In the genomic region with DNA sequence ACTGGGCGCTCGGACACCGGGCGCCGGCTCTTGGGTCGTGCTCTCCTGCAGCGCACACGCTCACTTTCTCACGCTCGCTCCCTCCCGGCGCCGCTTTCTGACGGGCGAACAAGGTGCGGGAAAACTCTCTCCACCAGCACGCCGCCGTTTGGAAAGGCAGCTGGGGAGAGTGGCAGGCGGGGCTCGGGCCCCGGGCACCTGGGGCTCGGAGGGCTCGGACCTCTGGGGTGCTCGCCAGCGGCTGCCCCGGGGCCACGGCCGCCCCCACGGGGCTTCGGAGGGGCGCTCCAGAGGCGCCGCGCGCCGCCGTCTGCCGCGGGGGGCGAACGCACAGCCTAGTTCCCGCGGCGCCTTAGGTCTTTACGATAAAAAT, we compare ENCODE assay signal across 1 cellular context.
TF ChIP-seq lines count a peak whose summit lies in the region.

No MANE protein-coding gene starts in this region.

TF ChIP-seq in HepG2, 621 proteins besides CTCF, POLR2A, EP300 and RAD21 (continued from another document and continues in another):
- TF ChIP-seq, protein P1, sequence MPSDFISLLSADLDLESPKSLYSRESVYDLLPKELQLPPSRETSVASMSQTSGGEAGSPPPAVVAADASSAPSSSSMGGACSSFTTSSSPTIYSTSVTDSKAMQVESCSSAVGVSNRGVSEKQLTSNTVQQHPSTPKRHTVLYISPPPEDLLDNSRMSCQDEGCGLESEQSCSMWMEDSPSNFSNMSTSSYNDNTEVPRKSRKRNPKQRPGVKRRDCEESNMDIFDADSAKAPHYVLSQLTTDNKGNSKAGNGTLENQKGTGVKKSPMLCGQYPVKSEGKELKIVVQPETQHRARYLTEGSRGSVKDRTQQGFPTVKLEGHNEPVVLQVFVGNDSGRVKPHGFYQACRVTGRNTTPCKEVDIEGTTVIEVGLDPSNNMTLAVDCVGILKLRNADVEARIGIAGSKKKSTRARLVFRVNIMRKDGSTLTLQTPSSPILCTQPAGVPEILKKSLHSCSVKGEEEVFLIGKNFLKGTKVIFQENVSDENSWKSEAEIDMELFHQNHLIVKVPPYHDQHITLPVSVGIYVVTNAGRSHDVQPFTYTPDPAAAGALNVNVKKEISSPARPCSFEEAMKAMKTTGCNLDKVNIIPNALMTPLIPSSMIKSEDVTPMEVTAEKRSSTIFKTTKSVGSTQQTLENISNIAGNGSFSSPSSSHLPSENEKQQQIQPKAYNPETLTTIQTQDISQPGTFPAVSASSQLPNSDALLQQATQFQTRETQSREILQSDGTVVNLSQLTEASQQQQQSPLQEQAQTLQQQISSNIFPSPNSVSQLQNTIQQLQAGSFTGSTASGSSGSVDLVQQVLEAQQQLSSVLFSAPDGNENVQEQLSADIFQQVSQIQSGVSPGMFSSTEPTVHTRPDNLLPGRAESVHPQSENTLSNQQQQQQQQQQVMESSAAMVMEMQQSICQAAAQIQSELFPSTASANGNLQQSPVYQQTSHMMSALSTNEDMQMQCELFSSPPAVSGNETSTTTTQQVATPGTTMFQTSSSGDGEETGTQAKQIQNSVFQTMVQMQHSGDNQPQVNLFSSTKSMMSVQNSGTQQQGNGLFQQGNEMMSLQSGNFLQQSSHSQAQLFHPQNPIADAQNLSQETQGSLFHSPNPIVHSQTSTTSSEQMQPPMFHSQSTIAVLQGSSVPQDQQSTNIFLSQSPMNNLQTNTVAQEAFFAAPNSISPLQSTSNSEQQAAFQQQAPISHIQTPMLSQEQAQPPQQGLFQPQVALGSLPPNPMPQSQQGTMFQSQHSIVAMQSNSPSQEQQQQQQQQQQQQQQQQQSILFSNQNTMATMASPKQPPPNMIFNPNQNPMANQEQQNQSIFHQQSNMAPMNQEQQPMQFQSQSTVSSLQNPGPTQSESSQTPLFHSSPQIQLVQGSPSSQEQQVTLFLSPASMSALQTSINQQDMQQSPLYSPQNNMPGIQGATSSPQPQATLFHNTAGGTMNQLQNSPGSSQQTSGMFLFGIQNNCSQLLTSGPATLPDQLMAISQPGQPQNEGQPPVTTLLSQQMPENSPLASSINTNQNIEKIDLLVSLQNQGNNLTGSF (CRISPR knock-in tag; IDR thresholded peaks at IDR 0.05), result no peak
- TF ChIP-seq MLLT10 (CRISPR knock-in tag; IDR thresholded peaks at IDR 0.05) (no peak), ZNF10 (CRISPR knock-in tag; IDR thresholded peaks at IDR 0.05; ENCODE audit: borderline replicate concordance, low read depth) (no peak), ZC3H13 (CRISPR knock-in tag; IDR thresholded peaks at IDR 0.05) (peak; percentile 37; the same call in 1 of the 2 replicates), NR2F1 (CRISPR knock-in tag; IDR thresholded peaks at IDR 0.05) (no peak), GPN1 (CRISPR knock-in tag; IDR thresholded peaks at IDR 0.05; ENCODE audit: borderline replicate concordance) (no peak), MEF2D (CRISPR knock-in tag; IDR thresholded peaks at IDR 0.05) (no peak), TBP (CRISPR knock-in tag; IDR thresholded peaks at IDR 0.05) (no peak), MXD4 (CRISPR knock-in tag; IDR thresholded peaks at IDR 0.05) (0 out of 2 replicates have a peak, but pooled peaks have one; percentile 13), TAF15 (IDR thresholded peaks at IDR 0.05; ENCODE audit: low read depth, low read length, poor library complexity, severe bottlenecking) (peak; percentile 71), ZNF891 (CRISPR knock-in tag; IDR thresholded peaks at IDR 0.05) (no peak), TBX2 (CRISPR knock-in tag; IDR thresholded peaks at IDR 0.05; ENCODE audit: borderline replicate concordance) (no peak), GATA4 (IDR thresholded peaks at IDR 0.05; ENCODE audit: borderline replicate concordance, low read depth) (no peak), SIX1 (CRISPR knock-in tag; IDR thresholded peaks at IDR 0.05; ENCODE audit: borderline replicate concordance) (no peak), MAF1 (CRISPR knock-in tag; IDR thresholded peaks at IDR 0.05; ENCODE audit: borderline replicate concordance) (no peak), ZNF446 (CRISPR knock-in tag; IDR thresholded peaks at IDR 0.05) (no peak), SALL1 (CRISPR knock-in tag; IDR thresholded peaks at IDR 0.05) (peak; percentile 13), SAP130 (CRISPR knock-in tag; IDR thresholded peaks at IDR 0.05; ENCODE audit: low read depth) (peak; percentile 54), KMT2B (CRISPR knock-in tag; IDR thresholded peaks at IDR 0.05) (peak; percentile 48), ERF (CRISPR knock-in tag; IDR thresholded peaks at IDR 0.05) (peak; percentile 31; the same call in 1 of the 2 replicates)
- TF ChIP-seq, protein P2, sequence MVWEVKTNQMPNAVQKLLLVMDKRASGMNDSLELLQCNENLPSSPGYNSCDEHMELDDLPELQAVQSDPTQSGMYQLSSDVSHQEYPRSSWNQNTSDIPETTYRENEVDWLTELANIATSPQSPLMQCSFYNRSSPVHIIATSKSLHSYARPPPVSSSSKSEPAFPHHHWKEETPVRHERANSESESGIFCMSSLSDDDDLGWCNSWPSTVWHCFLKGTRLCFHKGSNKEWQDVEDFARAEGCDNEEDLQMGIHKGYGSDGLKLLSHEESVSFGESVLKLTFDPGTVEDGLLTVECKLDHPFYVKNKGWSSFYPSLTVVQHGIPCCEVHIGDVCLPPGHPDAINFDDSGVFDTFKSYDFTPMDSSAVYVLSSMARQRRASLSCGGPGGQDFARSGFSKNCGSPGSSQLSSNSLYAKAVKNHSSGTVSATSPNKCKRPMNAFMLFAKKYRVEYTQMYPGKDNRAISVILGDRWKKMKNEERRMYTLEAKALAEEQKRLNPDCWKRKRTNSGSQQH (CRISPR knock-in tag; IDR thresholded peaks at IDR 0.05; ENCODE audit: low read depth), result 0 out of 2 replicates have a peak, but pooled peaks have one; percentile 10
- TF ChIP-seq, protein P3, sequence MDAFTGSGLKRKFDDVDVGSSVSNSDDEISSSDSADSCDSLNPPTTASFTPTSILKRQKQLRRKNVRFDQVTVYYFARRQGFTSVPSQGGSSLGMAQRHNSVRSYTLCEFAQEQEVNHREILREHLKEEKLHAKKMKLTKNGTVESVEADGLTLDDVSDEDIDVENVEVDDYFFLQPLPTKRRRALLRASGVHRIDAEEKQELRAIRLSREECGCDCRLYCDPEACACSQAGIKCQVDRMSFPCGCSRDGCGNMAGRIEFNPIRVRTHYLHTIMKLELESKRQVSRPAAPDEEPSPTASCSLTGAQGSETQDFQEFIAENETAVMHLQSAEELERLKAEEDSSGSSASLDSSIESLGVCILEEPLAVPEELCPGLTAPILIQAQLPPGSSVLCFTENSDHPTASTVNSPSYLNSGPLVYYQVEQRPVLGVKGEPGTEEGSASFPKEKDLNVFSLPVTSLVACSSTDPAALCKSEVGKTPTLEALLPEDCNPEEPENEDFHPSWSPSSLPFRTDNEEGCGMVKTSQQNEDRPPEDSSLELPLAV (CRISPR knock-in tag; conservative IDR thresholded peaks at IDR 0.05; ENCODE audit: low read depth), result no peak; the same call in 1 of the 2 replicates
- TF ChIP-seq, protein P4, sequence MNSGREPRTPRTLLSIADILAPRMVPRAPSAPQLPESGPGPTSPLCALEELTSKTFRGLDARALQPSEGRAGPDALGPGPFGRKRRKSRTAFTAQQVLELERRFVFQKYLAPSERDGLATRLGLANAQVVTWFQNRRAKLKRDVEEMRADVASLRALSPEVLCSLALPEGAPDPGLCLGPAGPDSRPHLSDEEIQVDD (CRISPR knock-in tag; IDR thresholded peaks at IDR 0.05; ENCODE audit: borderline replicate concordance), result no peak
- TF ChIP-seq, protein P5, sequence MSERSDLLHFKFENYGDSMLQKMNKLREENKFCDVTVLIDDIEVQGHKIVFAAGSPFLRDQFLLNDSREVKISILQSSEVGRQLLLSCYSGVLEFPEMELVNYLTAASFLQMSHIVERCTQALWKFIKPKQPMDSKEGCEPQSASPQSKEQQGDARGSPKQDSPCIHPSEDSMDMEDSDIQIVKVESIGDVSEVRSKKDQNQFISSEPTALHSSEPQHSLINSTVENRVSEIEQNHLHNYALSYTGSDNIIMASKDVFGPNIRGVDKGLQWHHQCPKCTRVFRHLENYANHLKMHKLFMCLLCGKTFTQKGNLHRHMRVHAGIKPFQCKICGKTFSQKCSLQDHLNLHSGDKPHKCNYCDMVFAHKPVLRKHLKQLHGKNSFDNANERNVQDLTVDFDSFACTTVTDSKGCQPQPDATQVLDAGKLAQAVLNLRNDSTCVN (CRISPR knock-in tag; IDR thresholded peaks at IDR 0.05; ENCODE audit: borderline replicate concordance), result 0 out of 2 replicates have a peak, but pooled peaks have one; percentile 2
- TF ChIP-seq, protein P6, sequence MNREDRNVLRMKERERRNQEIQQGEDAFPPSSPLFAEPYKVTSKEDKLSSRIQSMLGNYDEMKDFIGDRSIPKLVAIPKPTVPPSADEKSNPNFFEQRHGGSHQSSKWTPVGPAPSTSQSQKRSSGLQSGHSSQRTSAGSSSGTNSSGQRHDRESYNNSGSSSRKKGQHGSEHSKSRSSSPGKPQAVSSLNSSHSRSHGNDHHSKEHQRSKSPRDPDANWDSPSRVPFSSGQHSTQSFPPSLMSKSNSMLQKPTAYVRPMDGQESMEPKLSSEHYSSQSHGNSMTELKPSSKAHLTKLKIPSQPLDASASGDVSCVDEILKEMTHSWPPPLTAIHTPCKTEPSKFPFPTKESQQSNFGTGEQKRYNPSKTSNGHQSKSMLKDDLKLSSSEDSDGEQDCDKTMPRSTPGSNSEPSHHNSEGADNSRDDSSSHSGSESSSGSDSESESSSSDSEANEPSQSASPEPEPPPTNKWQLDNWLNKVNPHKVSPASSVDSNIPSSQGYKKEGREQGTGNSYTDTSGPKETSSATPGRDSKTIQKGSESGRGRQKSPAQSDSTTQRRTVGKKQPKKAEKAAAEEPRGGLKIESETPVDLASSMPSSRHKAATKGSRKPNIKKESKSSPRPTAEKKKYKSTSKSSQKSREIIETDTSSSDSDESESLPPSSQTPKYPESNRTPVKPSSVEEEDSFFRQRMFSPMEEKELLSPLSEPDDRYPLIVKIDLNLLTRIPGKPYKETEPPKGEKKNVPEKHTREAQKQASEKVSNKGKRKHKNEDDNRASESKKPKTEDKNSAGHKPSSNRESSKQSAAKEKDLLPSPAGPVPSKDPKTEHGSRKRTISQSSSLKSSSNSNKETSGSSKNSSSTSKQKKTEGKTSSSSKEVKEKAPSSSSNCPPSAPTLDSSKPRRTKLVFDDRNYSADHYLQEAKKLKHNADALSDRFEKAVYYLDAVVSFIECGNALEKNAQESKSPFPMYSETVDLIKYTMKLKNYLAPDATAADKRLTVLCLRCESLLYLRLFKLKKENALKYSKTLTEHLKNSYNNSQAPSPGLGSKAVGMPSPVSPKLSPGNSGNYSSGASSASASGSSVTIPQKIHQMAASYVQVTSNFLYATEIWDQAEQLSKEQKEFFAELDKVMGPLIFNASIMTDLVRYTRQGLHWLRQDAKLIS (CRISPR knock-in tag; IDR thresholded peaks at IDR 0.05), result no peak
- TF ChIP-seq, protein P7, sequence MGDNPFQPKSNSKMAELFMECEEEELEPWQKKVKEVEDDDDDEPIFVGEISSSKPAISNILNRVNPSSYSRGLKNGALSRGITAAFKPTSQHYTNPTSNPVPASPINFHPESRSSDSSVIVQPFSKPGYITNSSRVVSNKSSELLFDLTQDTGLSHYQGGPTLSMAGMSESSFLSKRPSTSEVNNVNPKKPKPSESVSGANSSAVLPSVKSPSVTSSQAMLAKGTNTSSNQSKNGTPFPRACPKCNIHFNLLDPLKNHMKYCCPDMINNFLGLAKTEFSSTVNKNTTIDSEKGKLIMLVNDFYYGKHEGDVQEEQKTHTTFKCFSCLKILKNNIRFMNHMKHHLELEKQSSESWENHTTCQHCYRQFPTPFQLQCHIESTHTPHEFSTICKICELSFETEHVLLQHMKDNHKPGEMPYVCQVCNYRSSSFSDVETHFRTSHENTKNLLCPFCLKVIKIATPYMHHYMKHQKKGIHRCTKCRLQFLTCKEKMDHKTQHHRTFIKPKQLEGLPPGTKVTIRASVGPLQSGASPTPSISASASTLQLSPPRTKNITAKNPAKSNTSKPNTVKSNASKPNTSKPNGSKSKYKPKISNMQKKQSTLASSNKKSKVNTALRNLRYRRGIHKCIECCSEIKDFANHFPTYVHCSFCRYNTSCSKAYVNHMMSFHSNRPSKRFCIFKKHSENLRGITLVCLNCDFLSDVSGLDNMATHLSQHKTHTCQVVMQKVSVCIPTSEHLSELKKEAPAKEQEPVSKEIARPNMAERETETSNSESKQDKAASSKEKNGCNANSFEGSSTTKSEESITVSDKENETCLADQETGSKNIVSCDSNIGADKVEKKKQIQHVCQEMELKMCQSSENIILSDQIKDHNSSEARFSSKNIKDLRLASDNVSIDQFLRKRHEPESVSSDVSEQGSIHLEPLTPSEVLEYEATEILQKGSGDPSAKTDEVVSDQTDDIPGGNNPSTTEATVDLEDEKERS (CRISPR knock-in tag; IDR thresholded peaks at IDR 0.05), result no peak
- TF ChIP-seq, protein P8, sequence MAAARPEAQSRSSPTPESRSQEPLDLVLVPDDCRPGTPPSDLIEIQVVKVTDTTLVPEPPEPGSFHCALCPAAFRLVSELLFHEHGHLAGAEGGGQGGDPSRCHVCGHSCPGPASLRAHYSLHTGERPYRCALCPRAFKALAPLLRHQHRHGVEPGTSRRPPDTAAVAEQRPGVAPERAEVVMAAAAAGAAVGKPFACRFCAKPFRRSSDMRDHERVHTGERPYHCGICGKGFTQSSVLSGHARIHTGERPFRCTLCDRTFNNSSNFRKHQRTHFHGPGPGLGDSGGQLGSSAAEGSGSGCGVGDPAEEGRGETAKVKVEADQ (CRISPR knock-in tag; IDR thresholded peaks at IDR 0.05; ENCODE audit: borderline replicate concordance), result peak; percentile 12; the same call in 1 of the 2 replicates
- TF ChIP-seq, protein P9, sequence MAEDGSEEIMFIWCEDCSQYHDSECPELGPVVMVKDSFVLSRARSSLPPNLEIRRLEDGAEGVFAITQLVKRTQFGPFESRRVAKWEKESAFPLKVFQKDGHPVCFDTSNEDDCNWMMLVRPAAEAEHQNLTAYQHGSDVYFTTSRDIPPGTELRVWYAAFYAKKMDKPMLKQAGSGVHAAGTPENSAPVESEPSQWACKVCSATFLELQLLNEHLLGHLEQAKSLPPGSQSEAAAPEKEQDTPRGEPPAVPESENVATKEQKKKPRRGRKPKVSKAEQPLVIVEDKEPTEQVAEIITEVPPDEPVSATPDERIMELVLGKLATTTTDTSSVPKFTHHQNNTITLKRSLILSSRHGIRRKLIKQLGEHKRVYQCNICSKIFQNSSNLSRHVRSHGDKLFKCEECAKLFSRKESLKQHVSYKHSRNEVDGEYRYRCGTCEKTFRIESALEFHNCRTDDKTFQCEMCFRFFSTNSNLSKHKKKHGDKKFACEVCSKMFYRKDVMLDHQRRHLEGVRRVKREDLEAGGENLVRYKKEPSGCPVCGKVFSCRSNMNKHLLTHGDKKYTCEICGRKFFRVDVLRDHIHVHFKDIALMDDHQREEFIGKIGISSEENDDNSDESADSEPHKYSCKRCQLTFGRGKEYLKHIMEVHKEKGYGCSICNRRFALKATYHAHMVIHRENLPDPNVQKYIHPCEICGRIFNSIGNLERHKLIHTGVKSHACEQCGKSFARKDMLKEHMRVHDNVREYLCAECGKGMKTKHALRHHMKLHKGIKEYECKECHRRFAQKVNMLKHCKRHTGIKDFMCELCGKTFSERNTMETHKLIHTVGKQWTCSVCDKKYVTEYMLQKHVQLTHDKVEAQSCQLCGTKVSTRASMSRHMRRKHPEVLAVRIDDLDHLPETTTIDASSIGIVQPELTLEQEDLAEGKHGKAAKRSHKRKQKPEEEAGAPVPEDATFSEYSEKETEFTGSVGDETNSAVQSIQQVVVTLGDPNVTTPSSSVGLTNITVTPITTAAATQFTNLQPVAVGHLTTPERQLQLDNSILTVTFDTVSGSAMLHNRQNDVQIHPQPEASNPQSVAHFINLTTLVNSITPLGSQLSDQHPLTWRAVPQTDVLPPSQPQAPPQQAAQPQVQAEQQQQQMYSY (CRISPR knock-in tag; IDR thresholded peaks at IDR 0.05), result no peak
